ENCODE assay signal across 23 cellular contexts in the genomic region with DNA sequence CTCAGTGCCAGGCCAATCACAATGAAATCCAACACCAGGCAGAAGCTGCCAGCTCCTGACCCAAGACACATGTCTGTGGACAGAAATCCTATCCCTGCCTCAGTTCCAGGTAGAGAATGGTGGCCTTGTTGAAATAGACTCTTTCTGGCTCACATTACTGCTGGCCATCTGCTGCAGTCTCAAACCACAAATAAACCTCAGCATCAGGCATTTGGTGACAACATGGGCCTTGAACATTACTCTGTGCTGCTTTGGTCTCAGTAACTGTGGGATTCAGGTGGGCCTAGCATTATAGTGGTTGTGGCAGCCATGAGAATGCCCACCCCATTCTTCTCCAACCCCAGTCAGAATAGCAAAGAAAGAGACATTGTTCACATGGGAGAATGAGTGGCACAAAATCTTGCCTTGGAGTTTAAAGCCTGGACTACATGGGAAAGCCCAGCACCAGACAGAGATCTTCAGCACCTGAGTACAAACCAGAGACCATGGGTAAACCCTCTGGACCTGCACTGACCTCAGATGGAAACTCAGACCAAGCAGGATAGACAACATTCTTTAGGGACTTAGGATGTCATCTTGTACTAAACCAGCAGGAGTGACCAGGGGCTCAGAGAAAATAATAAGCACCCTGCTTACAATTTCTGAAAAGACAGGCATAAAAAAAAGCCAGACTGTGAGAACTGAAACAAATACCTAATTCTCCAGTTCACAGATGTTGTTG. TPM values are rescaled to one million over a fixed set of nuclear protein-coding genes. Genes with fewer than 3 reads are reported as not detected.
DNase-seq lines count a peak whose midpoint lies in the region; ATAC-seq and TF ChIP-seq lines count a peak whose summit lies in the region.
"Had no signal": no experiment of that assay in that cellular context is flagged by ENCODE, and none has a peak within 500 bp of the region (broad histone marks: within the 10 kb centered on the region; RNA-seq: fewer than 3 reads in every experiment).

No MANE protein-coding gene starts in this region.

- H3K4me2 ChIP-seq in GM23338, result no peak overlapping the region
- H3K4me2 ChIP-seq: neural progenitor cell had no signal

- no peaks in the 10 kb centered on the region for H3K36me3 ChIP-seq in GM23338 (ENCODE audit: insufficient read depth)
- H3K36me3 ChIP-seq: neural progenitor cell, prostate gland had no signal

- no peaks in the 10 kb centered on the region for H3K27me3 ChIP-seq in GM23338 (ENCODE audit: insufficient read depth)
- H3K27me3 ChIP-seq: body of pancreas, neural progenitor cell had no signal

- no peak overlapping the region for H3K4me3 Mint-ChIP-seq in GM23338
- H3K4me3 Mint-ChIP-seq: activated CD4-positive, alpha-beta T cell treated with anti-CD3 and anti-CD28 coated beads, Interleukin-2, amount 10 ng/mL, durations not matched to agents 7 days and 5 days; activated naive CD8-positive, alpha-beta T cell treated with anti-CD3 and anti-CD28 coated beads, Interleukin-2, amount 10 ng/mL, durations not matched to agents 7 days and 5 days; CD8-positive, alpha-beta memory T cell; neural progenitor cell; T-helper 1 cell treated with Interleukin-12 subunit alpha and Interleukin-12 subunit beta and Interleukin-4 antibody, amounts not matched to agents 30 μg/mL and 1 μg/mL, for 36 hours had no signal

- H4K20me1 ChIP-seq in GM23338 (replicated peaks; ENCODE audit: insufficient read depth), result no peaks in the 10 kb centered on the region

- H3K79me2 ChIP-seq in GM23338 (replicated peaks; ENCODE audit: insufficient read depth), result no peaks in the 10 kb centered on the region

- POLR2A ChIA-PET in HEK293T (lab: Yijun Ruan, JAX), result no interaction called here

- CTCF ChIA-PET in HEK293T (lab: Yijun Ruan, JAX), result interaction anchor here (0.6 kb wide), 1 partner anchor 27 kb away, joined by 3 read pairs; no protein-coding TSS in a partner anchor

- H2AFZ ChIP-seq in GM23338, result peak overlapping the region; percentile 4; the same call in 1 of the 2 replicates
- H2AFZ ChIP-seq: neural progenitor cell had no signal

- H3K4me1 Mint-ChIP-seq in GM23338, result peaks cover 3% of the 10 kb centered on the region; the same call in 2 of the 3 replicates
- H3K4me1 Mint-ChIP-seq: activated CD4-positive, alpha-beta T cell treated with anti-CD3 and anti-CD28 coated beads, Interleukin-2, amount 10 ng/mL, durations not matched to agents 7 days and 5 days; activated naive CD8-positive, alpha-beta T cell treated with anti-CD3 and anti-CD28 coated beads, Interleukin-2, amount 10 ng/mL, durations not matched to agents 7 days and 5 days; CD8-positive, alpha-beta memory T cell had no signal

- no peaks in the 10 kb centered on the region for H3K4me1 ChIP-seq in GM23338 (ENCODE audit: insufficient read depth)
- H3K4me1 ChIP-seq: body of pancreas, prostate gland had no signal

- H3K9me2 ChIP-seq in GM23338 (ENCODE audit: insufficient read depth), result no peaks in the 10 kb centered on the region

- peak; percentile 1 for DNase-seq in GM23338 (ENCODE audit: low spot score)
- peak; percentile 28 to 55 for DNase-seq in NCI-H524 (lab: John Stamatoyannopoulos, UW)
- DNase-seq in glomerular visceral epithelial cell (ENCODE audit: extremely low spot score), result peak; percentile 7
- DNase-seq in retinal pigment epithelial cell (ENCODE audit: low read depth), result peak; percentile 51
- DNase-seq in HEK293T (ENCODE audit: extremely low spot score), result no peak
- DNase-seq: activated CD4-positive, alpha-beta T cell treated with anti-CD3 and anti-CD28 coated beads, Interleukin-2, amount 10 ng/mL, durations not matched to agents 7 days and 5 days; activated naive CD8-positive, alpha-beta T cell treated with anti-CD3 and anti-CD28 coated beads, Interleukin-2, amount 10 ng/mL, durations not matched to agents 7 days and 5 days; body of pancreas; CD8-positive, alpha-beta memory T cell; left ventricle myocardium superior; mucosa of descending colon; NCI-H1092 treated with DMSO at 0.1 percent for 48 hours; NCI-H2107; NCI-H526 had no signal

- H3F3A ChIP-seq in GM23338 (replicated peaks; ENCODE audit: low read depth), result no peaks in the 10 kb centered on the region

- peaks cover 2% of the 10 kb centered on the region for H3K27me3 Mint-ChIP-seq in GM23338 (ENCODE audit: insufficient read depth, low read depth, poor library complexity)
- H3K27me3 Mint-ChIP-seq: activated CD4-positive, alpha-beta T cell treated with anti-CD3 and anti-CD28 coated beads, Interleukin-2, amount 10 ng/mL, durations not matched to agents 7 days and 5 days; activated naive CD8-positive, alpha-beta T cell treated with anti-CD3 and anti-CD28 coated beads, Interleukin-2, amount 10 ng/mL, durations not matched to agents 7 days and 5 days; CD8-positive, alpha-beta memory T cell had no signal

- H3K36me3 Mint-ChIP-seq in GM23338 (ENCODE audit: low read depth), result peaks cover 9% of the 10 kb centered on the region; the same call in 2 of the 3 replicates
- H3K36me3 Mint-ChIP-seq: activated naive CD8-positive, alpha-beta T cell treated with anti-CD3 and anti-CD28 coated beads, Interleukin-2, amount 10 ng/mL, durations not matched to agents 7 days and 5 days; CD8-positive, alpha-beta memory T cell; neural progenitor cell had no signal

- no peak for TF ChIP-seq CTCF in GM23338 (conservative IDR thresholded peaks at IDR 0.05; ENCODE audit: low read depth in 2 of 2)
- peak; percentile 9 for TF ChIP-seq CTCF in retinal pigment epithelial cell (conservative IDR thresholded peaks at IDR 0.05; ENCODE audit: low read depth, low read length)

- no peak for ATAC-seq in GM23338
- no peak for ATAC-seq in GM19455 (IDR thresholded peaks at IDR 0.05; ENCODE audit: unreplicated experiment)
- no peak for ATAC-seq in GM21717 (IDR thresholded peaks at IDR 0.05; ENCODE audit: unreplicated experiment)
- ATAC-seq in HG03135 (IDR thresholded peaks at IDR 0.05; ENCODE audit: unreplicated experiment), result no peak
- ATAC-seq: body of pancreas, left ventricle myocardium superior, mucosa of descending colon had no signal

- H3K27ac Mint-ChIP-seq in GM23338, result no peak overlapping the region
- H3K27ac Mint-ChIP-seq: activated CD4-positive, alpha-beta T cell treated with anti-CD3 and anti-CD28 coated beads, Interleukin-2, amount 10 ng/mL, durations not matched to agents 7 days and 5 days; activated naive CD8-positive, alpha-beta T cell treated with anti-CD3 and anti-CD28 coated beads, Interleukin-2, amount 10 ng/mL, durations not matched to agents 7 days and 5 days; activated T-helper 2 cell treated with anti-CD3 and anti-CD28 coated beads, Interferon-gamma antibody, Interleukin-2, Interleukin-4, amounts not matched to agents 10 μg/mL and 5 μg/mL and 100 μg/mL, durations not matched to agents 14 hours and 24 hours and 36 hours; T-helper 1 cell treated with Interleukin-12 subunit alpha and Interleukin-12 subunit beta and Interleukin-4 antibody, amounts not matched to agents 30 μg/mL and 1 μg/mL, for 36 hours had no signal

- no peak overlapping the region for H3K4me3 ChIP-seq in GM23338
- H3K4me3 ChIP-seq in retinal pigment epithelial cell (ENCODE audit: low read length), result no peak overlapping the region
- H3K4me3 ChIP-seq: body of pancreas, mucosa of descending colon, neural progenitor cell, prostate gland had no signal

- peaks cover 13% of the 10 kb centered on the region for H3K9me3 Mint-ChIP-seq in GM23338
- H3K9me3 Mint-ChIP-seq: activated CD4-positive, alpha-beta T cell treated with anti-CD3 and anti-CD28 coated beads, Interleukin-2, amount 10 ng/mL, durations not matched to agents 7 days and 5 days; T-helper 1 cell treated with Interleukin-12 subunit alpha and Interleukin-12 subunit beta and Interleukin-4 antibody, amounts not matched to agents 30 μg/mL and 1 μg/mL, for 36 hours had no signal

- H3K27ac ChIP-seq in GM23338 (ENCODE audit: low read depth), result no peak overlapping the region
- H3K27ac ChIP-seq: body of pancreas, neural progenitor cell, prostate gland, VCaP had no signal

TF ChIP-seq in GM23338, 12 proteins besides CTCF, POLR2A, EP300 and RAD21 (continues in another document):
- no peak for TF ChIP-seq CREB1 (CRISPR knock-in tag; IDR thresholded peaks at IDR 0.05; ENCODE audit: low read depth)

TF ChIP-seq in HEK293T, 16 proteins besides CTCF, POLR2A, EP300 and RAD21:
- TF ChIP-seq LEF1 (IDR thresholded peaks at IDR 0.05; ENCODE audit: borderline replicate concordance), result no peak
- TF ChIP-seq HDGF (IDR thresholded peaks at IDR 0.05; ENCODE audit: borderline replicate concordance), result no peak
- TF ChIP-seq FOXA1 (IDR thresholded peaks at IDR 0.05), result no peak
- TF ChIP-seq CTBP1 (IDR thresholded peaks at IDR 0.05; ENCODE audit: borderline replicate concordance), result no peak
- no peak for TF ChIP-seq FOXM1 (IDR thresholded peaks at IDR 0.05; ENCODE audit: borderline replicate concordance)
- TF ChIP-seq SP1 (IDR thresholded peaks at IDR 0.05), result no peak
- TF ChIP-seq ARNT (IDR thresholded peaks at IDR 0.05), result no peak
- TF ChIP-seq L3MBTL2 (conservative IDR thresholded peaks at IDR 0.05), result no peak
- no peak for TF ChIP-seq FOXK2 (IDR thresholded peaks at IDR 0.05)
- no peak for TF ChIP-seq BHLHE40 (IDR thresholded peaks at IDR 0.05; ENCODE audit: borderline replicate concordance)
- TF ChIP-seq, protein P1, sequence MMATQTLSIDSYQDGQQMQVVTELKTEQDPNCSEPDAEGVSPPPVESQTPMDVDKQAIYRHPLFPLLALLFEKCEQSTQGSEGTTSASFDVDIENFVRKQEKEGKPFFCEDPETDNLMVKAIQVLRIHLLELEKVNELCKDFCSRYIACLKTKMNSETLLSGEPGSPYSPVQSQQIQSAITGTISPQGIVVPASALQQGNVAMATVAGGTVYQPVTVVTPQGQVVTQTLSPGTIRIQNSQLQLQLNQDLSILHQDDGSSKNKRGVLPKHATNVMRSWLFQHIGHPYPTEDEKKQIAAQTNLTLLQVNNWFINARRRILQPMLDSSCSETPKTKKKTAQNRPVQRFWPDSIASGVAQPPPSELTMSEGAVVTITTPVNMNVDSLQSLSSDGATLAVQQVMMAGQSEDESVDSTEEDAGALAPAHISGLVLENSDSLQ (IDR thresholded peaks at IDR 0.05), result no peak
- TF ChIP-seq ELF4 (IDR thresholded peaks at IDR 0.05), result no peak
- no peak for TF ChIP-seq ZNF384 (IDR thresholded peaks at IDR 0.05)
- no peak for TF ChIP-seq NFRKB (IDR thresholded peaks at IDR 0.05)
- no peak for TF ChIP-seq SUZ12 (IDR thresholded peaks at IDR 0.05)
- TF ChIP-seq TARDBP (IDR thresholded peaks at IDR 0.05), result no peak

RNA-seq across cellular contexts. Expression of a gene that starts 50.4 kb away (rescaled TPM):
- total RNA-seq in GM23338 (2014; rRNA removed; shearing (Covaris generic)), result 1.5 and 2.6 TPM in 2 replicates
- 1.9 and 2.1 TPM in 2 replicates for polyA plus RNA-seq in GM23338 (2016; fragmentation: Nextera tagmentation; extraction: Ambion mirVana)
- total RNA-seq: activated CD4-positive, alpha-beta T cell treated with anti-CD3 and anti-CD28 coated beads, Interleukin-2, amount 10 ng/mL, durations not matched to agents 7 days and 5 days; activated naive CD8-positive, alpha-beta T cell treated with anti-CD3 and anti-CD28 coated beads, Interleukin-2, amount 10 ng/mL, durations not matched to agents 7 days and 5 days; CD8-positive, alpha-beta memory T cell; HT-29 had no signal
- polyA plus RNA-seq: CD8-positive, alpha-beta memory T cell had no signal
